In the genomic region with DNA sequence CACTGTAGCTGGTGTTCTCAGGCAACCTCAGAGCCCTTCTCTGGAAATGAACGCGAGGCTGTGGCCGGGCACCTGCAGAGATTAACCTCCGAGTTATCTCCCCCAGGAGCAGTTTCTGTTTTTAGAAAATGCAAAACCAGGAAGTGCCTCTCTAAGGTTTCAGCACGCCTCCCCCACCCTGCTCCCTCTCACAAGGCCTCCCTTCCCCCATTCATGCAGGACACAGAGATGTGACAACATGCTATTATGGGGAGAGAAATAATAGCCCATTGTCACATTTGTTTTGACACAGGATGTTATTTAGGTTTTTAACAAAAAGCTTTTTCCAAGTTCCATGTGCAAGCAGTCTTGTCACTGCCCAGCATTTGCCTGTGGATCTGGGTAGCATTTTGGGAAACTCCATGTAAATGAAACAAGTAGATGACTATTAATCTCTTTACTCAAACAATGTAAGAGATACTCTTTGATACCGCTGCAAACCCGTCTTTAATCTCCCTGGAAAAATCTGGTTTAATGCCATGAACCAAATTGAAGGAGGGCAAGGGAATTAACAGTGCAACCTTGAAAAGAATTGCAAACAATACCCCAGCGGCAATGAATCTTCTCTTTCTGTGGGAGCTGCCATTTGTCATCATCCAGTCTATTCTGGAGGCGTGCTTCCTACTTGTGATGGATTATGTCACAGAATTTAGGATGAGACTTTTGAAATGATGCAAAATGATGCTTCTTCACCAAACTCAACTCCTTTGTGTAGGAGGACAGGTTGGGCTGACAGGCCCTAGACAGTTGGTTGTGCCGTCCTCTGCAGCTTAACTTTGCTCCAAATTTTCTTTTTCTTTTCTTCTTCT, we compare ENCODE assay signal across 8 cellular contexts.
A peak's percentile ranks its signal among the peaks of the same experiment; 100 is the strongest.
DNase-seq lines count a peak whose midpoint lies in the region; ATAC-seq and TF ChIP-seq lines count a peak whose summit lies in the region.

No MANE protein-coding gene starts in this region.

- peak in 1 of 2 experiments; percentile 17 for DNase-seq in HL-60 (ENCODE audit: low read depth in 1 of 2, low spot score in 1 of 2)
- DNase-seq in activated naive CD4-positive, alpha-beta T cell treated with anti-CD3 and anti-CD28 coated beads, Interleukin-2, amount 10 ng/mL, durations not matched to agents 7 days and 5 days = peak; percentile 62
- peak; percentile 49 for DNase-seq in middle frontal gyrus (ENCODE audit: extremely low spot score, low spot score)
- no peak for DNase-seq in chondrocyte (ENCODE audit: low spot score)
- no peak for DNase-seq in MV-4-11 (lab: John Stamatoyannopoulos, UW)
- no peak for DNase-seq in aorta
- DNase-seq in mucosa of descending colon = no peak

- H3K9me3 ChIP-seq in DOHH2 (ENCODE audit: control insufficient read depth, insufficient read depth, low read length) = no peaks in the 10 kb centered on the region
- no peaks in the 10 kb centered on the region for H3K9me3 ChIP-seq in aorta (ENCODE audit: control insufficient read depth, low read length)
- H3K9me3 ChIP-seq in mucosa of descending colon = no peaks in the 10 kb centered on the region

- H3K79me2 ChIP-seq in DOHH2 (ENCODE audit: control insufficient read depth, low read length) = no peaks in the 10 kb centered on the region

- H3K27ac ChIP-seq in DOHH2 (ENCODE audit: low read depth, low read length) (no peak overlapping the region), HL-60 (replicated peaks) (no peak overlapping the region), aorta (ENCODE audit: low read depth in 1 of 2, low read length in 2 of 2) (no peak overlapping the region)

- no peaks in the 10 kb centered on the region for H3K9me2 ChIP-seq in DOHH2 (replicated peaks; ENCODE audit: control insufficient read depth, low read length)

- H3F3A ChIP-seq in DOHH2 (ENCODE audit: control insufficient read depth, insufficient read depth) = no peaks in the 10 kb centered on the region

- H3K9me3 Mint-ChIP-seq in activated naive CD4-positive, alpha-beta T cell treated with anti-CD3 and anti-CD28 coated beads, Interleukin-2, amount 10 ng/mL, durations not matched to agents 7 days and 5 days = no peaks in the 10 kb centered on the region
- H3K9me3 Mint-ChIP-seq in chondrocyte (ENCODE audit: low read depth) = no peaks in the 10 kb centered on the region

- TF ChIP-seq CTCF in DOHH2 (IDR thresholded peaks at IDR 0.05; ENCODE audit: low read depth, low read length, poor library complexity, severe bottlenecking) (no peak), HL-60 (IDR thresholded peaks at IDR 0.05; ENCODE audit: insufficient read depth, low read length) (no peak), chondrocyte (IDR thresholded peaks at IDR 0.05) (no peak), mucosa of descending colon (IDR thresholded peaks at IDR 0.05) (no peak)

- H3K4me1 ChIP-seq in DOHH2 (ENCODE audit: control insufficient read depth, low read length) (peaks cover 7% of the 10 kb centered on the region), aorta (ENCODE audit: control insufficient read depth in 1 of 2, insufficient read depth in 2 of 2, low read length in 2 of 2) (no peaks in the 10 kb centered on the region), mucosa of descending colon (ENCODE audit: low read depth) (no peaks in the 10 kb centered on the region)

- peak overlapping the region; percentile 93 for H3K4me3 Mint-ChIP-seq in activated naive CD4-positive, alpha-beta T cell treated with anti-CD3 and anti-CD28 coated beads, Interleukin-2, amount 10 ng/mL, durations not matched to agents 7 days and 5 days
- no peak overlapping the region for H3K4me3 Mint-ChIP-seq in chondrocyte (ENCODE audit: unreplicated experiment)

- H3K4me1 Mint-ChIP-seq in activated naive CD4-positive, alpha-beta T cell treated with anti-CD3 and anti-CD28 coated beads, Interleukin-2, amount 10 ng/mL, durations not matched to agents 7 days and 5 days = peaks cover 42% of the 10 kb centered on the region
- peaks cover 14% of the 10 kb centered on the region for H3K4me1 Mint-ChIP-seq in chondrocyte (ENCODE audit: low read depth)

- ATAC-seq in aorta (ENCODE audit: low FRiP score) (no peak), mucosa of descending colon (no peak)

- WGBS in aorta, 2 donors = 84 to 86% methylated on average over 10 of the region's 10 CpGs

- no peaks in the 10 kb centered on the region for H4K20me1 ChIP-seq in DOHH2 (ENCODE audit: control insufficient read depth, insufficient read depth, low read depth, low read length)

- H3K36me3 Mint-ChIP-seq in activated naive CD4-positive, alpha-beta T cell treated with anti-CD3 and anti-CD28 coated beads, Interleukin-2, amount 10 ng/mL, durations not matched to agents 7 days and 5 days = peaks cover 7% of the 10 kb centered on the region
- H3K36me3 Mint-ChIP-seq in chondrocyte (ENCODE audit: low read depth) = peaks cover 4% of the 10 kb centered on the region

- CTCF ChIA-PET in activated naive CD4-positive, alpha-beta T cell treated with anti-CD3 and anti-CD28 coated beads, Interleukin-2, amount 10 ng/mL, durations not matched to agents 7 days and 5 days (lab: Charles Lee) = interaction anchor here (1.7 to 1.8 kb wide), 2 partner anchors 14 to 45 kb away, joined by 3 to 4 read pairs; no protein-coding TSS in a partner anchor

- peaks cover 10% of the 10 kb centered on the region for H3K27me3 Mint-ChIP-seq in activated naive CD4-positive, alpha-beta T cell treated with anti-CD3 and anti-CD28 coated beads, Interleukin-2, amount 10 ng/mL, durations not matched to agents 7 days and 5 days
- no peaks in the 10 kb centered on the region for H3K27me3 Mint-ChIP-seq in chondrocyte (ENCODE audit: low read depth)

- H3K27me3 ChIP-seq in DOHH2 (ENCODE audit: control insufficient read depth, low read length) = peaks cover 3% of the 10 kb centered on the region; the same call in 1 of the 2 replicates
- no peaks in the 10 kb centered on the region for H3K27me3 ChIP-seq in HL-60 (ENCODE audit: insufficient read depth, poor library complexity, severe bottlenecking)
- no peaks in the 10 kb centered on the region for H3K27me3 ChIP-seq in aorta (ENCODE audit: control insufficient read depth in 1 of 2, insufficient read depth in 2 of 2, low read length in 1 of 2)

- intact Hi-C loops in aorta (cut with DNase I) = no loop called here
- intact Hi-C loops in mucosa of descending colon (cut with DNase I, micrococcal nuclease) = no loop called here

- H3K36me3 ChIP-seq in DOHH2 (ENCODE audit: control insufficient read depth, low read length) (no peaks in the 10 kb centered on the region), aorta (ENCODE audit: control insufficient read depth in 1 of 2, insufficient read depth in 2 of 2, low read length in 1 of 2) (no peaks in the 10 kb centered on the region), mucosa of descending colon (ENCODE audit: low read depth) (no peaks in the 10 kb centered on the region)

- H3K4me2 ChIP-seq in DOHH2 (ENCODE audit: low read length) = peak overlapping the region; percentile 8; the same call in 1 of the 2 replicates

- peak overlapping the region; percentile 84 for H3K27ac Mint-ChIP-seq in activated naive CD4-positive, alpha-beta T cell treated with anti-CD3 and anti-CD28 coated beads, Interleukin-2, amount 10 ng/mL, durations not matched to agents 7 days and 5 days
- H3K27ac Mint-ChIP-seq in chondrocyte (ENCODE audit: unreplicated experiment) = no peak overlapping the region

- H3K4me3 ChIP-seq in DOHH2 (ENCODE audit: low read length) (no peak overlapping the region), HL-60 (replicated peaks; ENCODE audit: insufficient read depth, low read length) (peak overlapping the region; percentile 12; the same call in 1 of the 2 replicates), aorta (ENCODE audit: low read length in 2 of 2) (no peak overlapping the region), mucosa of descending colon (no peak overlapping the region)

Comparison
In these comparisons a context has a peak if more than half of its experiments do, and no peak if none do; other contexts are left out.
1. DNase-seq: peak in activated naive CD4-positive, alpha-beta T cell treated with anti-CD3 and anti-CD28 coated beads, Interleukin-2, amount 10 ng/mL, durations not matched to agents 7 days and 5 days (single experiment) and middle frontal gyrus (single experiment); none in chondrocyte (single experiment), MV-4-11 (single experiment), aorta (0 of 2) and mucosa of descending colon (0 of 3).